12 cellular contexts compared by ENCODE assay signal in the genomic region with DNA sequence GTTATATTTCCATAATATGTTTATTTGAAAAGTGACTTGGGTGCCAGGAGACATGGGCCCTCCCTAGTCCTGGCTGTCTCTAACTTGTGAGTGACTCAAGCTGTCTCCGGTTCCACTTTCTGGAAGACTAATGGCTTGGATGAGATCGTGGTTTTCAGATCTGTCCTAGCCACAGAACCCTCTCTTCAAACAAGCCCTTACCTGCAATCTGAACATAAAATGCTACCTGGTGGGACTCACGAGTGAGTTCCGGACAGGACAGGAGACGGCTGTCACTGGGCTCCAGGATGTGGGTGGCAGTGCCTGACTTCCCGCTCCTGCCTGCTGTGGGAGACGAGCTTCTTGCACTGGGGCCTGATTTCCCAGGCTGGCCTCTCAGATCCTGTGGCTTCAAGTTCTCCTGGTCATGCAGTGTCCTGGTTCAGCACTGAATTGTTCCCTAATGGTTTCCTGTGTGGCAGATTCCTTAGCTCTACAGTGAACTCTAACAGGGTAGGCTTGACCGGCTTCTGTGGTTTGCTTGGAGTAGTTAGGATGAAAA. TPM values are rescaled to one million over a fixed set of nuclear protein-coding genes. Genes with fewer than 3 reads are reported as not detected.
DNase-seq lines count a peak whose midpoint lies in the region; ATAC-seq and TF ChIP-seq lines count a peak whose summit lies in the region.
"Had no signal": no experiment of that assay in that cellular context is flagged by ENCODE, and none has a peak within 500 bp of the region (broad histone marks: within the 10 kb centered on the region; RNA-seq: fewer than 3 reads in every experiment).

No MANE protein-coding gene starts in this region.

- H3K27ac ChIP-seq in DND-41 (ENCODE audit: low read length) (peak overlapping the region; percentile 48; the same call in 1 of the 2 replicates), sigmoid colon (peak overlapping the region in 3 of 4 donors; percentile 19 to 70 (median 34)), thyroid gland (no peak overlapping the region)
- H3K27ac ChIP-seq: prostate gland had no signal

- peaks cover 71% of the 10 kb centered on the region for H4K20me1 ChIP-seq in DND-41 (ENCODE audit: insufficient read depth, low read length)

- TF ChIP-seq POLR2A in sigmoid colon (IDR thresholded peaks at IDR 0.05) (no peak), thyroid gland (IDR thresholded peaks at IDR 0.05) (no peak)

- H3K4me1 ChIP-seq in DND-41 (ENCODE audit: insufficient read depth, low read length) = no peaks in the 10 kb centered on the region
- H3K4me1 ChIP-seq in sigmoid colon = peaks cover 0 to 56% (median 47%) of the 10 kb centered on the region in 4 donors
- peaks cover 0 to 17% of the 10 kb centered on the region in 2 donors for H3K4me1 ChIP-seq in thyroid gland
- H3K4me1 ChIP-seq: prostate gland had no signal

- H3K4me2 ChIP-seq in DND-41 (ENCODE audit: insufficient read depth, low read length) = no peak overlapping the region

- intact Hi-C loops in sigmoid colon (cut with DNase I) = no loop called here
- intact Hi-C loops in thyroid gland (cut with DNase I) = no loop called here

- H3K9me3 ChIP-seq in DND-41 (ENCODE audit: insufficient read depth, low read length, severe bottlenecking) (no peaks in the 10 kb centered on the region), sigmoid colon (no peaks in the 10 kb centered on the region), thyroid gland (no peaks in the 10 kb centered on the region)
- H3K9me3 ChIP-seq: prostate gland had no signal

- DNase-seq in DND-41 (no peak), SW480 (ENCODE audit: low spot score) (peak; percentile 31), sigmoid colon (no peak), D341Med (ENCODE audit: low spot score) (no peak), cortex of kidney (lab: John Stamatoyannopoulos, UW) (no peak), thyroid gland (no peak)
- DNase-seq: DMS79 treated with DMSO at 0.1 percent for 48 hours, NCI-H2171, SIG-M5 had no signal

- WGBS in sigmoid colon, 2 donors = 71 to 88% methylated on average over 8 of the region's 8 CpGs
- WGBS in thyroid gland, 2 donors = 72 to 82% methylated on average over 8 of the region's 8 CpGs

- no peak for TF ChIP-seq CTCF in DND-41 (IDR thresholded peaks at IDR 0.05; ENCODE audit: borderline replicate concordance, extremely low read depth, low read length, poor library complexity, severe bottlenecking)
- TF ChIP-seq CTCF in sigmoid colon (IDR thresholded peaks at IDR 0.05) = no peak
- TF ChIP-seq CTCF in thyroid gland (IDR thresholded peaks at IDR 0.05) = no peak

- no peak for TF ChIP-seq EP300 in sigmoid colon (IDR thresholded peaks at IDR 0.05)

- no peak overlapping the region for H3K4me3 ChIP-seq in DND-41 (ENCODE audit: low read depth in 1 of 2, low read length in 2 of 2)
- no peak overlapping the region for H3K4me3 ChIP-seq in sigmoid colon
- H3K4me3 ChIP-seq in thyroid gland (replicated peaks in 1 of 3) = no peak overlapping the region
- H3K4me3 ChIP-seq: prostate gland had no signal

- H3K27me3 ChIP-seq in DND-41 (ENCODE audit: insufficient read depth, low read length, poor library complexity) = no peaks in the 10 kb centered on the region
- no peaks in the 10 kb centered on the region for H3K27me3 ChIP-seq in sigmoid colon
- H3K27me3 ChIP-seq in thyroid gland = no peaks in the 10 kb centered on the region

- H2AFZ ChIP-seq in DND-41 (ENCODE audit: low read depth, low read length) = no peak overlapping the region

- ATAC-seq in DND-41 (ENCODE audit: insufficient read depth, low read depth) (no peak), esophagus mucosa (peak; percentile 31), HG02642 (IDR thresholded peaks at IDR 0.05; ENCODE audit: poor library complexity, unreplicated experiment) (no peak)

- no peak overlapping the region for H3K9ac ChIP-seq in DND-41 (ENCODE audit: low read depth, low read length)

- H3K36me3 ChIP-seq in DND-41 (ENCODE audit: insufficient read depth, low read length) (peaks cover 4% of the 10 kb centered on the region), sigmoid colon (no peaks in the 10 kb centered on the region), thyroid gland (no peaks in the 10 kb centered on the region)
- H3K36me3 ChIP-seq: prostate gland had no signal

- H3K79me2 ChIP-seq in DND-41 (ENCODE audit: insufficient read depth, low read length) = peaks cover 52% of the 10 kb centered on the region

RNA-seq across cellular contexts. Expression of a gene that starts 26.0 kb away (rescaled TPM):
- total RNA-seq in esophagus mucosa (48.2 TPM), sigmoid colon (10 to 100 TPM; 24.5 to 29.3 (median 28.5) TPM), thyroid gland (10 to 100 TPM in 2 of 4 donors, 1 to 10 TPM in 2; 8.4 to 11.8 (median 9.4) TPM)
- 10 to 100 TPM; 10.2 to 33.2 (median 13.9) TPM for polyA plus RNA-seq in sigmoid colon

Comparison
In these comparisons a context has a peak if more than half of its experiments do, and no peak if none do; other contexts are left out.
1. H3K27ac ChIP-seq: peak in DND-41 (single experiment) and sigmoid colon (3 of 4); none in thyroid gland (0 of 3).